Comparison of ENCODE assay signal across 29 cellular contexts in the genomic region with DNA sequence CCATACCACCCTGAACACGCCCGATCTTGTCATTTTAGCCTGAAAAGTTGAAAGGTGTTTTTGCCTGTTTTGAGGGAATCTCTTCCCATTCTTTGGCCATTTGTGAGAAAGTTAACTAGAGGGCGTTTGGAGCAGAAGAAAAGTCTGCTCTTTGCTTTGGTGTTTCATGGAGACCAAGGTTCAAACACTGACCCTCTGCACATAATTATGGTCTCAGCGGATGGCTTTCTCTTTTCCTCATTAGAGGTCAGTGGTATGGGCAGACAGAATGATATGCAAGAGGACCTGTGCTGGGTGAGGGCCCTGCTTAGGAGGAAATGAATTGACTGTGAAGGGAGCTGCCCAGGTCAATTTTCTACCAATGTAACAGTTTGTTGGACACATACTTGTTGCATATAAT.
"Had no signal": no experiment of that assay in that cellular context is flagged by ENCODE, and none has a peak within 500 bp of the region (broad histone marks: within the 10 kb centered on the region; RNA-seq: fewer than 3 reads in every experiment).

No MANE protein-coding gene starts in this region.

- ATAC-seq: left colon; left lung; lower lobe of right lung; naive thymus-derived CD8-positive, alpha-beta T cell; pancreas; right cardiac atrium; stimulated activated effector memory CD8-positive, alpha-beta T cell treated with anti-CD3 and anti-CD28 coated beads, Interleukin-12 subunit alpha, Interleukin-12 subunit beta, amount 100 ng/mL, for 72 hours; upper lobe of right lung had no signal

- H3K4me1 Mint-ChIP-seq: neural crest cell had no signal

- H3K36me3 Mint-ChIP-seq: immature natural killer cell; naive thymus-derived CD8-positive, alpha-beta T cell; stimulated activated effector memory CD8-positive, alpha-beta T cell treated with anti-CD3 and anti-CD28 coated beads, Interleukin-12 subunit alpha, Interleukin-12 subunit beta, amount 100 ng/mL, for 72 hours had no signal

- H3K27ac Mint-ChIP-seq: immature natural killer cell; naive thymus-derived CD8-positive, alpha-beta T cell; nephron; stimulated activated effector memory CD8-positive, alpha-beta T cell treated with anti-CD3 and anti-CD28 coated beads, Interleukin-12 subunit alpha, Interleukin-12 subunit beta, amount 100 ng/mL, for 72 hours; stimulated activated naive CD8-positive, alpha-beta T cell treated with anti-CD3 and anti-CD28 coated beads, Interleukin-15, Interleukin-2, amounts not matched to agents 100 ng/mL and 50 ng/mL, for 24 hours had no signal

- H3K4me1 ChIP-seq: prostate gland, sigmoid colon, suprapubic skin, upper lobe of right lung had no signal

- H3K4me3 Mint-ChIP-seq: immature natural killer cell; naive thymus-derived CD8-positive, alpha-beta T cell; nephron; neural crest cell; stimulated activated effector memory CD8-positive, alpha-beta T cell treated with anti-CD3 and anti-CD28 coated beads, Interleukin-12 subunit alpha, Interleukin-12 subunit beta, amount 100 ng/mL, for 72 hours; stimulated activated naive CD8-positive, alpha-beta T cell treated with anti-CD3 and anti-CD28 coated beads, Interleukin-15, Interleukin-2, amounts not matched to agents 100 ng/mL and 50 ng/mL, for 24 hours had no signal

- DNase-seq: hypothalamus; immature natural killer cell; kidney; left colon; left lung; lower lobe of right lung; mammary epithelial cell; mesenchymal stem cell; naive thymus-derived CD8-positive, alpha-beta T cell; pancreas; posterior cingulate gyrus; retina; right cardiac atrium; sigmoid colon; small intestine; spleen; stimulated activated CD4-positive, alpha-beta T cell treated with anti-CD3 and anti-CD28 coated beads, Interleukin-4, amount 100 ng/mL, for 24 hours; stimulated activated naive CD4-positive, alpha-beta T cell; tibial artery; trophoblast cell; upper lobe of right lung had no signal

- H3K27ac ChIP-seq: left lung, lower lobe of right lung, pancreas, prostate gland, sigmoid colon, spleen, suprapubic skin, thoracic aorta, tibial artery, upper lobe of right lung had no signal

- FAIRE-seq: pancreas, urothelium cell line had no signal

- H3K27me3 Mint-ChIP-seq: stimulated activated naive CD8-positive, alpha-beta T cell treated with anti-CD3 and anti-CD28 coated beads, Interleukin-15, Interleukin-2, amounts not matched to agents 100 ng/mL and 50 ng/mL, for 24 hours had no signal

- H3K9me3 Mint-ChIP-seq: immature natural killer cell; naive thymus-derived CD8-positive, alpha-beta T cell; nephron; neural crest cell; stimulated activated effector memory CD8-positive, alpha-beta T cell treated with anti-CD3 and anti-CD28 coated beads, Interleukin-12 subunit alpha, Interleukin-12 subunit beta, amount 100 ng/mL, for 72 hours; stimulated activated naive CD8-positive, alpha-beta T cell treated with anti-CD3 and anti-CD28 coated beads, Interleukin-15, Interleukin-2, amounts not matched to agents 100 ng/mL and 50 ng/mL, for 24 hours had no signal

- H3K36me3 ChIP-seq: left lung, lower lobe of right lung, pancreas, prostate gland, sigmoid colon, spleen, suprapubic skin, thoracic aorta, tibial artery, upper lobe of right lung had no signal

- H3K9me3 ChIP-seq: left lung, lower lobe of right lung, pancreas, prostate gland, sigmoid colon, spleen, suprapubic skin, thoracic aorta, tibial artery, upper lobe of right lung had no signal

- H3K27me3 ChIP-seq: left lung, pancreas, sigmoid colon, spleen, tibial artery, upper lobe of right lung had no signal

- H3K4me3 ChIP-seq: left lung, lower lobe of right lung, pancreas, prostate gland, sigmoid colon, spleen, suprapubic skin, thoracic aorta, tibial artery, upper lobe of right lung had no signal
